Comparison of ENCODE assay signal across 12 cellular contexts in genomic region chr13:39401756-39402155, GRCh38.
DNase-seq lines count a peak whose midpoint lies in the region; ATAC-seq and TF ChIP-seq lines count a peak whose summit lies in the region.
"Had no signal": no experiment of that assay in that cellular context is flagged by ENCODE, and none has a peak within 500 bp of the region (broad histone marks: within the 10 kb centered on the region; RNA-seq: fewer than 3 reads in every experiment).

No MANE protein-coding gene starts in this region.

- no peaks in the 10 kb centered on the region for H3K36me3 ChIP-seq in left ventricle myocardium inferior
- H3K36me3 ChIP-seq: HAP-1 had no signal

- H3K4me3 ChIP-seq in left ventricle myocardium inferior (no peak overlapping the region), right cardiac atrium (ENCODE audit: low read length) (no peak overlapping the region), NB4 (ENCODE audit: low read depth, low read length) (no peak overlapping the region)
- H3K4me3 ChIP-seq: HAP-1 had no signal

- H3K4me1 ChIP-seq in left ventricle myocardium inferior (peaks cover 86% of the 10 kb centered on the region), right cardiac atrium (ENCODE audit: control insufficient read depth, insufficient read depth, low read length) (peaks cover 6% of the 10 kb centered on the region)

- intact Hi-C loops in left ventricle myocardium inferior (cut with micrococcal nuclease) (no loop called here), right cardiac atrium (cut with DNase I) (no loop called here)

- DNase-seq in left ventricle myocardium inferior = no peak
- DNase-seq in right cardiac atrium = no peak
- peak; percentile 86 for DNase-seq in NB4 (ENCODE audit: low read depth)
- DNase-seq in amniotic epithelial cell (ENCODE audit: low read depth) = peak; percentile 70
- DNase-seq in activated CD8-positive, alpha-beta memory T cell treated with anti-CD3 and anti-CD28 coated beads for 24 hours = no peak
- DNase-seq in stimulated activated CD8-positive, alpha-beta memory T cell treated with anti-CD3 and anti-CD28 coated beads, Interleukin-4, amount 100 ng/mL, for 48 hours = no peak
- DNase-seq: NCI-H2029 treated with DMSO at 0.1 percent for 48 hours, NCI-H2227 treated with DMSO at 0.1 percent for 48 hours, NCI-H524, SHP77 treated with DMSO at 0.1 percent for 48 hours had no signal

- WGBS in right cardiac atrium = 83% methylated on average over 3 of the region's 3 CpGs

- H3K9me3 ChIP-seq in left ventricle myocardium inferior (replicated peaks) (no peaks in the 10 kb centered on the region), right cardiac atrium (ENCODE audit: control insufficient read depth, low read length) (no peaks in the 10 kb centered on the region)
- H3K9me3 ChIP-seq: HAP-1 had no signal

- H3K27ac ChIP-seq in left ventricle myocardium inferior (replicated peaks) (peak overlapping the region; percentile 15), right cardiac atrium (ENCODE audit: low read length) (no peak overlapping the region)

- H3K27me3 ChIP-seq in left ventricle myocardium inferior (ENCODE audit: low read depth) (no peaks in the 10 kb centered on the region), right cardiac atrium (ENCODE audit: control insufficient read depth, insufficient read depth) (no peaks in the 10 kb centered on the region)

- TF ChIP-seq CTCF in left ventricle myocardium inferior (IDR thresholded peaks at IDR 0.05; ENCODE audit: borderline replicate concordance) (no peak), NB4 (IDR thresholded peaks at IDR 0.05; ENCODE audit: low read depth, low read length) (no peak)

- TF ChIP-seq POLR2A in NB4 (IDR thresholded peaks at IDR 0.05; ENCODE audit: extremely low read depth, insufficient read length) = no peak

- no peak for ATAC-seq in right cardiac atrium
- no peak for ATAC-seq in GM18517 (IDR thresholded peaks at IDR 0.05; ENCODE audit: unreplicated experiment)

Comparison
In these comparisons a context has a peak if more than half of its experiments do, and no peak if none do; other contexts are left out.
1. DNase-seq: peak in NB4 (single experiment) and amniotic epithelial cell (single experiment); none in left ventricle myocardium inferior (single experiment), right cardiac atrium (0 of 3), activated CD8-positive, alpha-beta memory T cell treated with anti-CD3 and anti-CD28 coated beads for 24 hours (single experiment) and stimulated activated CD8-positive, alpha-beta memory T cell treated with anti-CD3 and anti-CD28 coated beads, Interleukin-4, amount 100 ng/mL, for 48 hours (single experiment).